Comparison of ENCODE assay signal across 8 cellular contexts in genomic region chr10:124745678-124746077, GRCh38. TPM values are rescaled to one million over a fixed set of nuclear protein-coding genes. Genes with fewer than 3 reads are reported as not detected.
DNase-seq lines count a peak whose midpoint lies in the region; ATAC-seq and TF ChIP-seq lines count a peak whose summit lies in the region.

No MANE protein-coding gene starts in this region.

- H3K9me3 Mint-ChIP-seq in CD4-positive, CD25-positive, alpha-beta regulatory T cell, result no peaks in the 10 kb centered on the region

- no peaks in the 10 kb centered on the region for H3K27me3 ChIP-seq in CD4-positive, CD25-positive, alpha-beta regulatory T cell (ENCODE audit: control insufficient read depth, insufficient read depth, low read length)
- H3K27me3 ChIP-seq in skeletal muscle tissue (ENCODE audit: control insufficient read depth in 3 of 3, insufficient read depth in 3 of 3, low read length in 3 of 3), result no peaks in the 10 kb centered on the region
- no peaks in the 10 kb centered on the region for H3K27me3 ChIP-seq in effector memory CD4-positive, alpha-beta T cell (replicated peaks; ENCODE audit: control insufficient read depth, insufficient read depth, low read length, poor library complexity, severe bottlenecking)

- no peaks in the 10 kb centered on the region for H3K9me3 ChIP-seq in CD4-positive, CD25-positive, alpha-beta regulatory T cell (ENCODE audit: control insufficient read depth in 2 of 2, low read length in 2 of 2)
- no peaks in the 10 kb centered on the region for H3K9me3 ChIP-seq in skeletal muscle tissue (ENCODE audit: control insufficient read depth in 3 of 3, low read length in 3 of 3)
- no peaks in the 10 kb centered on the region for H3K9me3 ChIP-seq in effector memory CD4-positive, alpha-beta T cell (ENCODE audit: control insufficient read depth, low read length)

- no peaks in the 10 kb centered on the region for H3K36me3 ChIP-seq in CD4-positive, CD25-positive, alpha-beta regulatory T cell (ENCODE audit: control insufficient read depth, insufficient read depth, low read length)
- peaks cover 0 to 3% (median 3%) of the 10 kb centered on the region in 3 donors for H3K36me3 ChIP-seq in skeletal muscle tissue (ENCODE audit: control insufficient read depth in 3 of 3, insufficient read depth in 3 of 3, low read length in 3 of 3)
- H3K36me3 ChIP-seq in effector memory CD4-positive, alpha-beta T cell (ENCODE audit: control insufficient read depth, insufficient read depth, low read length), result no peaks in the 10 kb centered on the region

- H3K4me1 ChIP-seq in CD4-positive, CD25-positive, alpha-beta regulatory T cell (ENCODE audit: control insufficient read depth, insufficient read depth, low read length, poor library complexity, severe bottlenecking), result peaks cover 41% of the 10 kb centered on the region
- peaks cover 26 to 31% (median 28%) of the 10 kb centered on the region in 3 donors for H3K4me1 ChIP-seq in skeletal muscle tissue (ENCODE audit: control insufficient read depth in 3 of 3, insufficient read depth in 3 of 3, low read length in 3 of 3)
- H3K4me1 ChIP-seq in effector memory CD4-positive, alpha-beta T cell (ENCODE audit: control insufficient read depth, insufficient read depth, low read length, poor library complexity, severe bottlenecking), result peaks cover 27% of the 10 kb centered on the region

- peaks cover 5% of the 10 kb centered on the region for H3K36me3 Mint-ChIP-seq in CD4-positive, CD25-positive, alpha-beta regulatory T cell

- no peak overlapping the region for H3K27ac Mint-ChIP-seq in CD4-positive, CD25-positive, alpha-beta regulatory T cell

- H3K4me1 Mint-ChIP-seq in CD4-positive, CD25-positive, alpha-beta regulatory T cell, result peaks cover 12 to 43% (median 33%) of the 10 kb centered on the region in 4 donors

- no peak overlapping the region for H3K27ac ChIP-seq in CD4-positive, CD25-positive, alpha-beta regulatory T cell (ENCODE audit: insufficient read depth, low read length, poor library complexity, severe bottlenecking)
- H3K27ac ChIP-seq in skeletal muscle tissue (ENCODE audit: low read depth, low read length), result peak overlapping the region; percentile 28
- no peak overlapping the region for H3K27ac ChIP-seq in effector memory CD4-positive, alpha-beta T cell (ENCODE audit: insufficient read depth, low read length, poor library complexity, severe bottlenecking)

- no peak overlapping the region for H3K9ac ChIP-seq in skeletal muscle tissue (ENCODE audit: low read depth in 1 of 3, low read length in 3 of 3)

- no peaks in the 10 kb centered on the region for H3K27me3 Mint-ChIP-seq in CD4-positive, CD25-positive, alpha-beta regulatory T cell

- peak; percentile 39 for TF ChIP-seq CTCF in HFF-Myc (IDR thresholded peaks at IDR 0.05; ENCODE audit: low read depth, low read length, missing control alignments)

- peak overlapping the region; percentile 21 to 88 (median 86) for H3K4me3 Mint-ChIP-seq in CD4-positive, CD25-positive, alpha-beta regulatory T cell

- ATAC-seq in CD4-positive, CD25-positive, alpha-beta regulatory T cell (ENCODE audit: low read depth in 2 of 2), result no peak
- ATAC-seq in HG03520 (IDR thresholded peaks at IDR 0.05; ENCODE audit: unreplicated experiment) (no peak), HG03432 (IDR thresholded peaks at IDR 0.05; ENCODE audit: unreplicated experiment) (no peak)

- peak overlapping the region; percentile 75 for H3K4me3 ChIP-seq in CD4-positive, CD25-positive, alpha-beta regulatory T cell (ENCODE audit: low read depth, low read length)
- H3K4me3 ChIP-seq in HFF-Myc (replicated peaks; ENCODE audit: low read depth, low read length), result no peak overlapping the region
- no peak overlapping the region for H3K4me3 ChIP-seq in skeletal muscle tissue (ENCODE audit: low read length in 3 of 3)
- H3K4me3 ChIP-seq in effector memory CD4-positive, alpha-beta T cell (ENCODE audit: insufficient read depth, low read depth, low read length, poor library complexity, severe bottlenecking), result no peak overlapping the region

- DNase-seq in CD4-positive, CD25-positive, alpha-beta regulatory T cell, result peak in 2 of 3 donors; percentile 71 to 80
- DNase-seq in HFF-Myc (ENCODE audit: extremely low read depth, low read depth) (peak; percentile 75), SKM-1 (lab: John Stamatoyannopoulos, UW; ENCODE audit: unreplicated experiment) (peak; percentile 20), fibroblast of the conjunctiva (ENCODE audit: low read depth) (peak; percentile 43)
- DNase-seq in effector memory CD4-positive, alpha-beta T cell, result no peak

RNA-seq across cellular contexts. Expression of gene FAM53B, which starts 1.5 kb away (rescaled TPM):
- total RNA-seq in CD4-positive, CD25-positive, alpha-beta regulatory T cell, result 116 TPM
- 10 to 100 TPM in 3 of 4 donors, 1 to 10 TPM in 1; 5.8 to 22.2 (median 14.4) TPM for polyA plus RNA-seq in CD4-positive, CD25-positive, alpha-beta regulatory T cell
- total RNA-seq in skeletal muscle tissue, result 32.4 TPM

RNA-seq across cellular contexts. Expression of gene EEF1AKMT2, which starts 46.0 kb away (rescaled TPM):
- total RNA-seq in CD4-positive, CD25-positive, alpha-beta regulatory T cell, result 15.9 TPM
- polyA plus RNA-seq in CD4-positive, CD25-positive, alpha-beta regulatory T cell, result 10 to 100 TPM; 18.0 to 30.5 (median 27.0) TPM
- total RNA-seq in skeletal muscle tissue, result 14.1 TPM

RNA-seq across cellular contexts. Expression of gene ABRAXAS2, which starts 55.9 kb away (rescaled TPM):
- total RNA-seq in CD4-positive, CD25-positive, alpha-beta regulatory T cell, result 9.7 TPM
- polyA plus RNA-seq in CD4-positive, CD25-positive, alpha-beta regulatory T cell, result 10 to 100 TPM; 13.9 to 15.5 (median 14.7) TPM
- total RNA-seq in skeletal muscle tissue, result 11.0 TPM

Comparison
In these comparisons a context has a peak if more than half of its experiments do, and no peak if none do; other contexts are left out.
1. DNase-seq: peak in CD4-positive, CD25-positive, alpha-beta regulatory T cell (2 of 3), HFF-Myc (single experiment), SKM-1 (single experiment) and fibroblast of the conjunctiva (single experiment); none in effector memory CD4-positive, alpha-beta T cell (0 of 3).